Comparison of ENCODE assay signal across 1 cellular context in the genomic region with DNA sequence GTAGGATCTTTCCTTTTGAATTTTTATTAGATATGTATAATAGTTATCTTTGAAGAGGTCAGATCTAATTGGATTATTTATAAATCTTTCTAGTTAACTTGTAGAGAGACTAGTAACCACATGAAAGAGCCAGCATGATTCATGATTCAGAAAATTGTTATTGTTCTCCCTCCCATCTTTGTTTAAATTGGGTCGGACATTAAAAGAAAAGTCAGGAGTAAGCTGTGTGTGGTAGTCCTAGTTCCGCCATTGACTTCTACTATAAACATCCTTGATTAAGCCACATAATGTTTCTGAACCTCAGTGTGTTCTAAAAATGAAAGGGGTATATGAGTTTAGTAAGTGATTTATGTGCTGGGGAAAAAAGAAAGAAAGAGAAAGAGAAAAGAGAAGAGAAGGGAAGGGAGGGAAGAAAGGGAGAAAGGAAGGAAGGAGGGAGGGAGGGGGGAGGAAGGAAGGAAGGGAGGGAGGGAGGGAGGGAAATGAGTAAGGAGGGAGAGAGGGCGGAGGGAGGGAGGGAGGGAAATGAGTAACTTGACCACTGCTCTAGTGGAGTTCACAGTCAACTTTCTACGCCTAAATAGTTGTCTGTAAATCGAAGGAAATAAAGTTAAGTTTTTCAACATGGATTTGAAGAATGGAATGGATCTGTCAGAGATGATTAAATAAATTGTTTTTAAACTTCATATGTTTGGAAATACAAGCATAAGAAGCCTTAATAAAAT.
TF ChIP-seq lines count a peak whose summit lies in the region.

No MANE protein-coding gene starts in this region.

TF ChIP-seq in neural cell, 6 proteins besides CTCF, POLR2A, EP300 and RAD21 (continued from another document):
- TF ChIP-seq POLR2AphosphoS5 (IDR thresholded peaks at IDR 0.05) = no peak
